Comparison of ENCODE assay signal across 8 cellular contexts in the genomic region with DNA sequence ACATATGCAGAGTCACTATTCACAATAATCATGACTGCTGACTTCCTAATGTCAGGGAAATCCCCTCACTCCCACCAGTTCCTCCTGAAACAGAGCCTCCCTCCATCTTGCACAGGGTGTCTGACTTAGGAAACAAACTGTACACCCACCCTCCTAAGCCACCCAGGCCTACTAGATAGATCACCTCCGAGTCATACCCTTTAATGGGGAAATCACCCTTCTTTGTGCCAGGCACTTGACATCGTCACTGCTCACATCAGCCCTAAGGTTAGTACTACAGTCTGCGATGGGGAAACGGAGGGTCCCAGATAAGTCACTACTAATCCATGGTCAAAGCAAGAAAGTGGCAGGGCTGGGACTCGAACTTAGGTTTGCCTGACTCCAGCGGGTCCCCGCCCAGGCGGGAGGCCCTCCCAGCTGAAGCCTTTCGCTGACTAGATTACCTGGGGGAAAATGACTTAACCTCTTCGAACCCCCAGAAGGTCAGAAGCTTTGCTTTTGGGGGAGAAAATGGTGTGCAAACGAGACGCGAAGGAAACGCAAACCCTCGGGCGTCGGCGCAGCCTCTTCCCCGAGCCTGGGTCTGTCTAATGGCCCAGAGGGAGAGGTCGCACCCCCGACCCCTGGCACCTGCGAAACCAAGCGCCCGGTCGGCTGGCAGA. TPM values are rescaled to one million over a fixed set of nuclear protein-coding genes. Genes with fewer than 3 reads are reported as not detected.
DNase-seq lines count a peak whose midpoint lies in the region; ATAC-seq, FAIRE-seq and TF ChIP-seq lines count a peak whose summit lies in the region.

No MANE protein-coding gene starts in this region.

- H3K4me3 ChIP-seq in skeletal muscle cell (ENCODE audit: low read depth, low read length) = peak overlapping the region; percentile 90

- DNase-seq in GM12892 (ENCODE audit: insufficient read length) (peak; percentile 44), RCC 7860 (ENCODE audit: low spot score) (peak; percentile 56), glutamatergic neuron (no peak), skeletal muscle cell (ENCODE audit: low read depth) (no peak), putamen (ENCODE audit: low spot score) (no peak)
- peak; percentile 43 to 70 (median 62) for DNase-seq in activated naive CD4-positive, alpha-beta T cell (lab: John Stamatoyannopoulos, UW)

- peak; percentile 58 for TF ChIP-seq POLR2A in GM12892 (IDR thresholded peaks at IDR 0.05; ENCODE audit: low read depth, low read length)

- FAIRE-seq in GM12892 (lab: Jason Lieb, UNC) (no peak), RCC 7860 (lab: Jason Lieb, UNC) (no peak)

- peaks cover 10% of the 10 kb centered on the region for H3K4me1 Mint-ChIP-seq in glutamatergic neuron (ENCODE audit: low read depth, unreplicated experiment)

- H3K27ac Mint-ChIP-seq in glutamatergic neuron (ENCODE audit: unreplicated experiment) = no peak overlapping the region

- H3K4me3 Mint-ChIP-seq in glutamatergic neuron (ENCODE audit: unreplicated experiment) = peak overlapping the region; percentile 81

- peaks cover 10% of the 10 kb centered on the region for H3K9me3 Mint-ChIP-seq in glutamatergic neuron (ENCODE audit: unreplicated experiment)

- H3K36me3 Mint-ChIP-seq in glutamatergic neuron (ENCODE audit: unreplicated experiment) = no peaks in the 10 kb centered on the region

- H3K27me3 Mint-ChIP-seq in glutamatergic neuron (ENCODE audit: unreplicated experiment) = peaks cover 36% of the 10 kb centered on the region

- ATAC-seq in HG02870 (IDR thresholded peaks at IDR 0.05; ENCODE audit: unreplicated experiment) (peak; percentile 23), HG03520 (IDR thresholded peaks at IDR 0.05; ENCODE audit: unreplicated experiment) (no peak)

- TF ChIP-seq CTCF in glutamatergic neuron (IDR thresholded peaks at IDR 0.05; ENCODE audit: partially characterized antibody, unreplicated experiment) = no peak

RNA-seq across cellular contexts. Expression of a gene that starts 3.4 kb away (rescaled TPM):
- 50.6 TPM for polyA plus RNA-seq in GM12892 (2012; ENCODE audit: missing spikeins)
- total RNA-seq in glutamatergic neuron (ENCODE audit: unreplicated experiment) = 59.8 TPM

RNA-seq across cellular contexts. Expression of a gene that starts 26.9 kb away (rescaled TPM):
- 5.2 TPM for polyA plus RNA-seq in GM12892 (2012; ENCODE audit: missing spikeins)
- total RNA-seq in glutamatergic neuron (ENCODE audit: unreplicated experiment) = 2.0 TPM

RNA-seq across cellular contexts. Expression of a gene that starts 28.5 kb away (rescaled TPM):
- 15.2 TPM for polyA plus RNA-seq in GM12892 (2012; ENCODE audit: missing spikeins)
- total RNA-seq in glutamatergic neuron (ENCODE audit: unreplicated experiment) = 3.2 TPM

RNA-seq across cellular contexts. Expression of a gene that starts 46.5 kb away (rescaled TPM):
- 2.1 TPM for polyA plus RNA-seq in GM12892 (2012; ENCODE audit: missing spikeins)
- total RNA-seq in glutamatergic neuron (ENCODE audit: unreplicated experiment) = 70.1 TPM

RNA-seq across cellular contexts. Expression of a gene that starts 50.9 kb away (rescaled TPM):
- polyA plus RNA-seq in GM12892 (2012; ENCODE audit: missing spikeins) = 221 TPM
- total RNA-seq in glutamatergic neuron (ENCODE audit: unreplicated experiment) = 121 TPM

Comparison
In these comparisons a context has a peak if more than half of its experiments do, and no peak if none do; other contexts are left out.
1. DNase-seq: peak in GM12892 (single experiment), RCC 7860 (single experiment) and activated naive CD4-positive, alpha-beta T cell (4 of 4); none in glutamatergic neuron (single experiment), skeletal muscle cell (single experiment) and putamen (single experiment).